In genomic region chr11:61837411-61838005, GRCh38 we compare ENCODE assay signal across 17 cellular contexts.
"Had no signal": no experiment of that assay in that cellular context is flagged by ENCODE, and none has a peak within 500 bp of the region (broad histone marks: within the 10 kb centered on the region; RNA-seq: fewer than 3 reads in every experiment).

No MANE protein-coding gene starts in this region.

- H3K27me3 Mint-ChIP-seq: activated naive CD4-positive, alpha-beta T cell treated with anti-CD3 and anti-CD28 coated beads, Interleukin-2, amount 50 U/mL, for 24 hours had no signal

- H3K36me3 Mint-ChIP-seq: activated naive CD4-positive, alpha-beta T cell treated with anti-CD3 and anti-CD28 coated beads, Interleukin-2, amount 50 U/mL, for 24 hours had no signal

- H3K4me3 Mint-ChIP-seq: activated naive CD4-positive, alpha-beta T cell treated with anti-CD3 and anti-CD28 coated beads, Interleukin-2, amount 50 U/mL, for 24 hours; nephron had no signal

- H3K27ac ChIP-seq: esophagus squamous epithelium, sigmoid colon, suprapubic skin, upper lobe of left lung had no signal

- H3K9me3 Mint-ChIP-seq: activated naive CD4-positive, alpha-beta T cell treated with anti-CD3 and anti-CD28 coated beads, Interleukin-2, amount 50 U/mL, for 24 hours; nephron had no signal

- H3K9me3 ChIP-seq: esophagus squamous epithelium, sigmoid colon, suprapubic skin, upper lobe of left lung had no signal

- H3K27me3 ChIP-seq: dorsolateral prefrontal cortex, sigmoid colon, suprapubic skin, upper lobe of left lung had no signal

- H3K4me3 ChIP-seq: dorsolateral prefrontal cortex, esophagus squamous epithelium, sigmoid colon, suprapubic skin, upper lobe of left lung had no signal

- H3K27ac Mint-ChIP-seq: activated naive CD4-positive, alpha-beta T cell treated with anti-CD3 and anti-CD28 coated beads, Interleukin-2, amount 50 U/mL, for 24 hours had no signal

- DNase-seq: activated CD4-positive, alpha-beta T cell treated with anti-CD3 and anti-CD28 coated beads for 48 hours; activated CD8-positive, alpha-beta memory T cell treated with anti-CD3 and anti-CD28 coated beads for 24 hours; activated effector memory CD4-positive, alpha-beta T cell treated with Interleukin-2 at 50 U/mL for 16 hours; amygdala; esophagus squamous epithelium; foreskin fibroblast; head of caudate nucleus; mammary epithelial cell; sigmoid colon; stimulated activated CD4-positive, alpha-beta T cell treated with anti-CD3 and anti-CD28 coated beads, Interleukin-12 subunit alpha, Interleukin-12 subunit beta, amount 100 ng/mL, for 4 hours; stimulated activated naive CD4-positive, alpha-beta T cell treated with Interleukin-2 at 50 U/mL for 16 hours; SW 1271; upper lobe of left lung had no signal
